In genomic region chr9:16386579-16387077, GRCh38 we compare ENCODE assay signal across 15 cellular contexts.
"Had no signal": no experiment of that assay in that cellular context is flagged by ENCODE, and none has a peak within 500 bp of the region (broad histone marks: within the 10 kb centered on the region; RNA-seq: fewer than 3 reads in every experiment).

No MANE protein-coding gene starts in this region.

- H3K4me3 ChIP-seq: gastroesophageal sphincter, heart left ventricle, spleen, upper lobe of right lung had no signal

- H3K27ac ChIP-seq: gastroesophageal sphincter, heart left ventricle, parathyroid adenoma, spleen, upper lobe of right lung had no signal

- H3K79me2 ChIP-seq: parathyroid adenoma had no signal

- H3K9ac ChIP-seq: parathyroid adenoma had no signal

- H2AFZ ChIP-seq: parathyroid adenoma had no signal

- DNase-seq: activated CD4-positive, alpha-beta T cell treated with anti-CD3 and anti-CD28 coated beads, Interleukin-2, amount 50 U/mL, for 4 hours; activated effector memory CD4-positive, alpha-beta T cell treated with anti-CD3 and anti-CD28 coated beads, Interleukin-2, amount 50 U/mL, for 16 hours; activated naive CD4-positive, alpha-beta T cell treated with anti-CD3 and anti-CD28 coated beads, Interleukin-2, amount 50 U/mL, for 16 hours; activated T-cell treated with anti-CD3 and anti-CD28 coated beads, Interleukin-2, amount 50 U/mL, for 72 hours; erythroblast; heart left ventricle; left ventricle myocardium superior; naive thymus-derived CD8-positive, alpha-beta T cell; spleen; stimulated activated naive B cell treated with anti-CD40 and anti-IgM and Interleukin-4, amounts not matched to agents 10 μg/mL and 1 μg/mL and 100 μg/mL, for 72 hours; SW 1271; T-helper 2 cell; upper lobe of right lung had no signal

- H3K36me3 ChIP-seq: gastroesophageal sphincter, heart left ventricle, spleen, upper lobe of right lung had no signal

- H3K9me3 ChIP-seq: upper lobe of right lung had no signal

- H3K27me3 ChIP-seq: gastroesophageal sphincter, heart left ventricle, spleen, upper lobe of right lung had no signal

- H3K4me1 ChIP-seq: gastroesophageal sphincter, parathyroid adenoma, spleen, upper lobe of right lung had no signal
